9 cellular contexts compared by ENCODE assay signal in the genomic region with DNA sequence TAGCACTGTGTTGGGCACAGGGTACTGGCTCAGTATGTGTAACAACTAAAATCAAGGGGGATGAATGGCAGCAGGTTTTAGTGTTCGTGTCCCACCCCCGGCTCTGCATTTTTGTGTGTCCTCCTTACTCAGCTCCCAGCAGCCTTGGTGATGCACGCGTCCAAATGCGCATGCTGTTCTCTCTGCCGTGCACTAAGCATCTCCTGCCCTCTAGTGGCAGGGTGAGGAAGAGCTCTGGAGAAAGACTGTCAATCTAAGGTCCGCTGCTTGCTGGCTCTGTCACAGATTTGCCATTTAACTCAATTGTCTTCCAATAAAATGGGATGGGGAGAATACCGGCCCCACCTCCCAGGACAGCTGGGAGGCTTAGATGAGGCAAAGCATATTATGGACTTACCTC.
DNase-seq lines count a peak whose midpoint lies in the region; ATAC-seq, FAIRE-seq and TF ChIP-seq lines count a peak whose summit lies in the region.
"Had no signal": no experiment of that assay in that cellular context is flagged by ENCODE, and none has a peak within 500 bp of the region (broad histone marks: within the 10 kb centered on the region; RNA-seq: fewer than 3 reads in every experiment).

No MANE protein-coding gene starts in this region.

- no peaks in the 10 kb centered on the region for H3K9me3 ChIP-seq in small intestine (ENCODE audit: control insufficient read depth, low read depth)

- 71 to 77% (median 74%) methylated on average over 8 of the region's 8 CpGs for WGBS in small intestine, 3 donors

- DNase-seq in activated naive CD4-positive, alpha-beta T cell treated with Interleukin-2 at 50 U/mL for 16 hours = peak; percentile 17
- DNase-seq in activated naive CD4-positive, alpha-beta T cell (lab: John Stamatoyannopoulos, UW) = no peak
- peak; percentile 17 for DNase-seq in NCI-H69 (lab: John Stamatoyannopoulos, UW)
- no peak for DNase-seq in epithelial cell of proximal tubule (ENCODE audit: low read depth)
- peak; percentile 23 for DNase-seq in small intestine
- no peak for DNase-seq in OCI-M2 (lab: John Stamatoyannopoulos, UW; ENCODE audit: unreplicated experiment)
- DNase-seq: activated T-cell treated with anti-CD3 and anti-CD28 coated beads, Interleukin-2, amount 50 U/mL, for 4 hours had no signal

- H3K27ac ChIP-seq in small intestine (ENCODE audit: low read depth in 1 of 2, low read length in 1 of 2) = no peak overlapping the region

- peak; percentile 75 for TF ChIP-seq CTCF in epithelial cell of proximal tubule (conservative IDR thresholded peaks at IDR 0.05; ENCODE audit: low read depth, low read length)

- FAIRE-seq in small intestine (lab: Jason Lieb, UNC) = no peak

- no peak overlapping the region for H3K4me3 ChIP-seq in epithelial cell of proximal tubule (ENCODE audit: low read depth, low read length)
- no peak overlapping the region for H3K4me3 ChIP-seq in small intestine (ENCODE audit: low read depth in 1 of 2, low read length in 2 of 2)

- H3K4me1 ChIP-seq in small intestine (ENCODE audit: control insufficient read depth in 2 of 2, insufficient read depth in 1 of 2, low read depth in 1 of 2, low read length in 1 of 2) = no peaks in the 10 kb centered on the region

- H3K36me3 ChIP-seq in small intestine (ENCODE audit: control insufficient read depth in 2 of 2, insufficient read depth in 2 of 2, low read length in 2 of 2) = no peaks in the 10 kb centered on the region

- H3K27me3 ChIP-seq in small intestine (ENCODE audit: control insufficient read depth in 2 of 2, insufficient read depth in 2 of 2, low read length in 2 of 2) = peaks cover 0 to 7% of the 10 kb centered on the region in 2 donors

- ATAC-seq in GM19455 (IDR thresholded peaks at IDR 0.05; ENCODE audit: unreplicated experiment) (no peak), HG03571 (IDR thresholded peaks at IDR 0.05; ENCODE audit: unreplicated experiment) (no peak)

Comparison
In these comparisons a context has a peak if more than half of its experiments do, and no peak if none do; other contexts are left out.
1. DNase-seq: peak in activated naive CD4-positive, alpha-beta T cell treated with Interleukin-2 at 50 U/mL for 16 hours (single experiment), NCI-H69 (single experiment) and small intestine (single experiment); none in activated naive CD4-positive, alpha-beta T cell (0 of 4), epithelial cell of proximal tubule (single experiment) and OCI-M2 (single experiment).